In genomic region chr9:117487555-117488175, GRCh38 we compare ENCODE assay signal across 8 cellular contexts.
A peak's percentile ranks its signal among the peaks of the same experiment; 100 is the strongest.
DNase-seq lines count a peak whose midpoint lies in the region; ATAC-seq and TF ChIP-seq lines count a peak whose summit lies in the region.

No MANE protein-coding gene starts in this region.

- BruUV-seq in mammary epithelial cell (replicated peaks; lab: Mats Ljungman, UMichigan), result no TSS peak

- TF ChIP-seq CTCF in 22Rv1 (IDR thresholded peaks at IDR 0.05), result peak; percentile 98
- peak; percentile 98 for TF ChIP-seq CTCF in GM12874 (IDR thresholded peaks at IDR 0.05; ENCODE audit: insufficient read depth, low read depth, low read length)
- TF ChIP-seq CTCF in mammary epithelial cell (conservative IDR thresholded peaks at IDR 0.05 in 1 of 2, IDR thresholded peaks at IDR 0.05 in 1 of 2; ENCODE audit: extremely low read depth in 1 of 2, insufficient read depth in 1 of 2, low read depth in 1 of 2, low read length in 2 of 2), result peak; percentile 89 to 97

- DNase-seq in MV-4-11 (lab: John Stamatoyannopoulos, UW), result peak; percentile 33
- peak; percentile 89 to 95 for DNase-seq in SJCRH30
- peak; percentile 65 for DNase-seq in mammary epithelial cell
- peak; percentile 66 for DNase-seq in kidney glomerular epithelial cell (lab: John Stamatoyannopoulos, UW)
- peak; percentile 46 for DNase-seq in stimulated activated CD4-positive, alpha-beta T cell treated with anti-CD3 and anti-CD28 coated beads, Interleukin-1b, Interleukin-23, amount 100 ng/mL, for 48 hours

- no peaks in the 10 kb centered on the region for H4K20me1 ChIP-seq in mammary epithelial cell (ENCODE audit: insufficient read depth, low read length)

- intact Hi-C loops in mammary epithelial cell (cut with micrococcal nuclease), result loop anchor here (1.0 to 10.0 kb wide), 3 partner anchors 69 to 415 kb away; no protein-coding TSS in a partner anchor

- H2AFZ ChIP-seq in mammary epithelial cell (ENCODE audit: low read depth, low read length), result peak overlapping the region; percentile 86

- H3K27ac ChIP-seq in 22Rv1 (no peak overlapping the region), SJCRH30 (peak overlapping the region; percentile 47), mammary epithelial cell (ENCODE audit: insufficient read depth, low read depth, low read length) (no peak overlapping the region)

- H3K4me1 ChIP-seq in SJCRH30 (peaks cover 11% of the 10 kb centered on the region; the same call in 1 of the 2 replicates), mammary epithelial cell (ENCODE audit: insufficient read depth, low read length) (no peaks in the 10 kb centered on the region)

- H3K27me3 ChIP-seq in SJCRH30 (no peaks in the 10 kb centered on the region), mammary epithelial cell (ENCODE audit: insufficient read depth, low read length) (no peaks in the 10 kb centered on the region)

- H3K4me2 ChIP-seq in mammary epithelial cell (ENCODE audit: insufficient read depth, low read depth, low read length), result peak overlapping the region; percentile 37

- no peaks in the 10 kb centered on the region for H3K79me2 ChIP-seq in mammary epithelial cell (ENCODE audit: insufficient read depth, low read length)

- in situ Hi-C loops in mammary epithelial cell (cut with MboI; ENCODE audit: low sequenced_read_pairs in 2 of 2), result no loop called here

- 18% methylated on average over 10 of the region's 15 CpGs for WGBS in mammary epithelial cell (ENCODE audit: low coverage, missing lambda C conversion rate)

- no peak overlapping the region for H3K9ac ChIP-seq in mammary epithelial cell (ENCODE audit: insufficient read depth, low read length)

- peak; percentile 98 for ATAC-seq in HG02623 (IDR thresholded peaks at IDR 0.05; ENCODE audit: unreplicated experiment)

- peak overlapping the region; percentile 37 for H3K4me3 ChIP-seq in SJCRH30
- no peak overlapping the region for H3K4me3 ChIP-seq in mammary epithelial cell (replicated peaks in 1 of 3; ENCODE audit: insufficient read depth in 1 of 3, low read depth in 2 of 3, low read length in 3 of 3)

- H3K36me3 ChIP-seq in SJCRH30 (no peaks in the 10 kb centered on the region), mammary epithelial cell (ENCODE audit: insufficient read depth, low read length) (no peaks in the 10 kb centered on the region)

- dilution Hi-C loops in mammary epithelial cell (cut with HindIII; ENCODE audit: low sequenced_read_pairs), result no loop called here

- H3K9me3 ChIP-seq in SJCRH30 (replicated peaks), result no peaks in the 10 kb centered on the region
- no peaks in the 10 kb centered on the region for H3K9me3 ChIP-seq in mammary epithelial cell (replicated peaks; ENCODE audit: insufficient read depth, low read length)

- CTCF ChIA-PET in mammary epithelial cell (lab: Charles Lee; ENCODE audit: low non-redundant PET), result interaction anchor here (0.5 to 0.7 kb wide), 5 partner anchors 58 to 553 kb away, joined by 3 to 4 read pairs (median 3); no protein-coding TSS in a partner anchor

Comparison
In these comparisons a context has a peak if more than half of its experiments do, and no peak if none do; other contexts are left out.
1. DNase-seq: peak in every context shown above with its lines; median percentile 92 in SJCRH30; 66 in kidney glomerular epithelial cell; 65 in mammary epithelial cell; 46 in stimulated activated CD4-positive, alpha-beta T cell treated with anti-CD3 and anti-CD28 coated beads, Interleukin-1b, Interleukin-23, amount 100 ng/mL, for 48 hours; 33 in MV-4-11.